17 cellular contexts compared by ENCODE assay signal in genomic region chrX:71671043-71671829, GRCh38. TPM values are rescaled to one million over a fixed set of nuclear protein-coding genes. Genes with fewer than 3 reads are reported as not detected.
DNase-seq lines count a peak whose midpoint lies in the region; ATAC-seq and TF ChIP-seq lines count a peak whose summit lies in the region.
"Had no signal": no experiment of that assay in that cellular context is flagged by ENCODE, and none has a peak within 500 bp of the region (broad histone marks: within the 10 kb centered on the region; RNA-seq: fewer than 3 reads in every experiment).

No MANE protein-coding gene starts in this region.

- H3K18ac ChIP-seq in trophoblast cell (ENCODE audit: low read length) = no peak overlapping the region

- peaks cover 0 to 8% of the 10 kb centered on the region in 2 experiments for H3K4me1 ChIP-seq in trophoblast cell (ENCODE audit: control insufficient read depth in 1 of 2, insufficient read depth in 2 of 2, low read length in 2 of 2)
- no peaks in the 10 kb centered on the region for H3K4me1 ChIP-seq in uterus
- H3K4me1 ChIP-seq: pancreas had no signal

- no peak overlapping the region for H2BK5ac ChIP-seq in trophoblast cell (ENCODE audit: low read depth, low read length, poor library complexity)

- H3K4me3 ChIP-seq in trophoblast cell (ENCODE audit: low read depth, low read length) = no peak overlapping the region
- no peak overlapping the region for H3K4me3 ChIP-seq in uterus
- no peak overlapping the region for H3K4me3 ChIP-seq in H7 (ENCODE audit: insufficient read depth, low read depth, low read length)
- H3K4me3 ChIP-seq: hepatocyte, lung, pancreas had no signal

- intact Hi-C loops in activated T-helper 1 cell treated with anti-CD3 and anti-CD28 coated beads, Interleukin-12 subunit alpha, Interleukin-12 subunit beta, Interleukin-2, Interleukin-4 antibody, amounts not matched to agents 30 ng/mL and 10 ng/mL and 1 ng/mL, durations not matched to agents 14 hours and 24 hours and 36 hours (cut with micrococcal nuclease) = no loop called here
- intact Hi-C loops in uterus (cut with DNase I; ENCODE audit: low total_unique reads) = no loop called here

- H3K14ac ChIP-seq in trophoblast cell (ENCODE audit: low read length) = no peak overlapping the region

- no peak overlapping the region for H3K27ac ChIP-seq in trophoblast cell (ENCODE audit: low read depth, low read length)
- H3K27ac ChIP-seq in uterus = no peak overlapping the region
- H3K27ac ChIP-seq: hepatocyte, pancreas had no signal

- H3K27ac Mint-ChIP-seq in activated T-helper 1 cell treated with anti-CD3 and anti-CD28 coated beads, Interleukin-12 subunit alpha, Interleukin-12 subunit beta, Interleukin-2, Interleukin-4 antibody, amounts not matched to agents 30 ng/mL and 10 ng/mL and 1 ng/mL, durations not matched to agents 14 hours and 24 hours and 36 hours = peak overlapping the region; percentile 51
- no peak overlapping the region for H3K27ac Mint-ChIP-seq in stimulated activated naive B cell treated with anti-CD40 and anti-IgM and Interleukin-4, amounts not matched to agents 10 μg/mL and 1 μg/mL and 100 μg/mL, for 72 hours

- H4K12ac ChIP-seq in trophoblast cell (ENCODE audit: low read depth, low read length) = no peak overlapping the region

- H4K91ac ChIP-seq in trophoblast cell (ENCODE audit: low read depth, low read length) = peak overlapping the region; percentile 24

- peaks cover 5% of the 10 kb centered on the region for H3K27me3 Mint-ChIP-seq in activated T-helper 1 cell treated with anti-CD3 and anti-CD28 coated beads, Interleukin-12 subunit alpha, Interleukin-12 subunit beta, Interleukin-2, Interleukin-4 antibody, amounts not matched to agents 30 ng/mL and 10 ng/mL and 1 ng/mL, durations not matched to agents 14 hours and 24 hours and 36 hours (ENCODE audit: insufficient read depth)
- peaks cover 9 to 10% of the 10 kb centered on the region in 2 donors for H3K27me3 Mint-ChIP-seq in stimulated activated naive B cell treated with anti-CD40 and anti-IgM and Interleukin-4, amounts not matched to agents 10 μg/mL and 1 μg/mL and 100 μg/mL, for 72 hours

- no peak for TF ChIP-seq CTCF in uterus (IDR thresholded peaks at IDR 0.05)

- DNase-seq in activated T-cell treated with anti-CD3 and anti-CD28 coated beads for 48 hours (ENCODE audit: low read depth) (peak; percentile 63), activated T-cell treated with anti-CD3 and anti-CD28 coated beads for 4 hours (no peak), trophoblast cell (no peak), uterus (no peak), SIG-M5 treated with dmso at 0.1 percent for 504 hours (lab: John Stamatoyannopoulos, UW; ENCODE audit: unreplicated experiment) (no peak), H7 (no peak)
- no peak for DNase-seq in activated T-helper 1 cell treated with anti-CD3 and anti-CD28 coated beads, Interleukin-12 subunit alpha, Interleukin-12 subunit beta, Interleukin-2, Interleukin-4 antibody, amounts not matched to agents 30 ng/mL and 10 ng/mL and 1 ng/mL, durations not matched to agents 14 hours and 24 hours and 36 hours (ENCODE audit: low spot score)
- DNase-seq in stimulated activated naive B cell treated with anti-CD40 and anti-IgM and Interleukin-4, amounts not matched to agents 10 μg/mL and 1 μg/mL and 100 μg/mL, for 72 hours = peak; percentile 52
- DNase-seq: NCI-H1417, NCI-H526, pancreas, SHP77 treated with DMSO at 0.1 percent for 48 hours had no signal

- no peak overlapping the region for H3K23ac ChIP-seq in trophoblast cell (ENCODE audit: low read length)

- peaks cover 2% of the 10 kb centered on the region for H3K9me3 ChIP-seq in trophoblast cell (ENCODE audit: insufficient read depth, low read depth, low read length)
- H3K9me3 ChIP-seq in uterus = no peaks in the 10 kb centered on the region
- H3K9me3 ChIP-seq: pancreas had no signal

- no peaks in the 10 kb centered on the region for H3K79me1 ChIP-seq in trophoblast cell (ENCODE audit: low read length)

- H3K36me3 Mint-ChIP-seq in activated T-helper 1 cell treated with anti-CD3 and anti-CD28 coated beads, Interleukin-12 subunit alpha, Interleukin-12 subunit beta, Interleukin-2, Interleukin-4 antibody, amounts not matched to agents 30 ng/mL and 10 ng/mL and 1 ng/mL, durations not matched to agents 14 hours and 24 hours and 36 hours (ENCODE audit: low read depth) = no peaks in the 10 kb centered on the region
- no peaks in the 10 kb centered on the region for H3K36me3 Mint-ChIP-seq in stimulated activated naive B cell treated with anti-CD40 and anti-IgM and Interleukin-4, amounts not matched to agents 10 μg/mL and 1 μg/mL and 100 μg/mL, for 72 hours

- H3K4me2 ChIP-seq in trophoblast cell (ENCODE audit: low read length) = no peak overlapping the region
- H3K4me2 ChIP-seq: hepatocyte had no signal

- H3K4ac ChIP-seq in trophoblast cell (ENCODE audit: low read depth, low read length) = no peak overlapping the region

- peaks cover 18% of the 10 kb centered on the region for H3K4me1 Mint-ChIP-seq in activated T-helper 1 cell treated with anti-CD3 and anti-CD28 coated beads, Interleukin-12 subunit alpha, Interleukin-12 subunit beta, Interleukin-2, Interleukin-4 antibody, amounts not matched to agents 30 ng/mL and 10 ng/mL and 1 ng/mL, durations not matched to agents 14 hours and 24 hours and 36 hours (ENCODE audit: low read depth)
- peaks cover 13 to 21% of the 10 kb centered on the region in 2 donors for H3K4me1 Mint-ChIP-seq in stimulated activated naive B cell treated with anti-CD40 and anti-IgM and Interleukin-4, amounts not matched to agents 10 μg/mL and 1 μg/mL and 100 μg/mL, for 72 hours

- H3K27me3 ChIP-seq in trophoblast cell (ENCODE audit: insufficient read depth, low read length) (no peaks in the 10 kb centered on the region), uterus (no peaks in the 10 kb centered on the region), H7 (ENCODE audit: control insufficient read depth, insufficient read depth, low read length) (no peaks in the 10 kb centered on the region)
- H3K27me3 ChIP-seq: hepatocyte, pancreas had no signal

- H3K4me3 Mint-ChIP-seq in activated T-helper 1 cell treated with anti-CD3 and anti-CD28 coated beads, Interleukin-12 subunit alpha, Interleukin-12 subunit beta, Interleukin-2, Interleukin-4 antibody, amounts not matched to agents 30 ng/mL and 10 ng/mL and 1 ng/mL, durations not matched to agents 14 hours and 24 hours and 36 hours = no peak overlapping the region
- H3K4me3 Mint-ChIP-seq in stimulated activated naive B cell treated with anti-CD40 and anti-IgM and Interleukin-4, amounts not matched to agents 10 μg/mL and 1 μg/mL and 100 μg/mL, for 72 hours = no peak overlapping the region

- H3K9ac ChIP-seq in trophoblast cell (ENCODE audit: low read length) = no peak overlapping the region

- peak; percentile 67 to 76 for ATAC-seq in stimulated activated naive B cell treated with anti-CD40 and anti-IgM and Interleukin-4, amounts not matched to agents 10 μg/mL and 1 μg/mL and 100 μg/mL, for 72 hours (replicated peaks)
- ATAC-seq: pancreas had no signal

- no CpG with 5 or more reads among the region's 14 CpGs for WGBS in trophoblast cell (ENCODE audit: extremely low coverage, insufficient coverage, insufficient read length)

- no peak overlapping the region for H4K8ac ChIP-seq in trophoblast cell (ENCODE audit: low read depth, low read length)

- no peak overlapping the region for H2BK12ac ChIP-seq in trophoblast cell (ENCODE audit: low read length)

- no peak overlapping the region for H2AK5ac ChIP-seq in trophoblast cell (ENCODE audit: low read length)

- no peak overlapping the region for H2BK120ac ChIP-seq in trophoblast cell (ENCODE audit: insufficient read depth, low read length, poor library complexity)

- H2AFZ ChIP-seq in trophoblast cell (ENCODE audit: insufficient read depth, low read length, poor library complexity) = no peak overlapping the region
- H2AFZ ChIP-seq: hepatocyte had no signal

- H3K36me3 ChIP-seq in trophoblast cell (ENCODE audit: control insufficient read depth in 1 of 2, insufficient read depth in 2 of 2, low read length in 2 of 2) (no peaks in the 10 kb centered on the region), uterus (no peaks in the 10 kb centered on the region), H7 (replicated peaks; ENCODE audit: control insufficient read depth, insufficient read depth, low read length) (no peaks in the 10 kb centered on the region)
- H3K36me3 ChIP-seq: pancreas had no signal

- no peak for TF ChIP-seq POLR2A in uterus (IDR thresholded peaks at IDR 0.05)

- H3K79me2 ChIP-seq in trophoblast cell (ENCODE audit: control insufficient read depth, insufficient read depth, low read length, poor library complexity) = no peaks in the 10 kb centered on the region
- H3K79me2 ChIP-seq: hepatocyte had no signal

- H3K9me3 Mint-ChIP-seq in activated T-helper 1 cell treated with anti-CD3 and anti-CD28 coated beads, Interleukin-12 subunit alpha, Interleukin-12 subunit beta, Interleukin-2, Interleukin-4 antibody, amounts not matched to agents 30 ng/mL and 10 ng/mL and 1 ng/mL, durations not matched to agents 14 hours and 24 hours and 36 hours = no peaks in the 10 kb centered on the region
- no peaks in the 10 kb centered on the region for H3K9me3 Mint-ChIP-seq in stimulated activated naive B cell treated with anti-CD40 and anti-IgM and Interleukin-4, amounts not matched to agents 10 μg/mL and 1 μg/mL and 100 μg/mL, for 72 hours

RNA-seq across cellular contexts. Expression of gene CXorf49, which starts 46.8 kb away (rescaled TPM):
- total RNA-seq in activated T-helper 1 cell treated with anti-CD3 and anti-CD28 coated beads, Interleukin-12 subunit alpha, Interleukin-12 subunit beta, Interleukin-2, Interleukin-4 antibody, amounts not matched to agents 30 ng/mL and 10 ng/mL and 1 ng/mL, durations not matched to agents 14 hours and 24 hours and 36 hours = not detected in 2 replicates
- 0.16 TPM in 1 of 2 replicates, not detected in the other for polyA plus RNA-seq in trophoblast cell (2013)
- total RNA-seq in uterus = not detected
- not detected in 2 replicates for total RNA-seq in H7 (2014; rRNA removed; shearing (Covaris generic))
- total RNA-seq: H4, hepatocyte, lung, pancreas, ureter had no signal
- polyA plus RNA-seq: AG04450, lung, pancreas had no signal

RNA-seq across cellular contexts. Expression of gene CXCR3, which starts 52.9 kb away (rescaled TPM):
- 53.9 and 55.4 TPM in 2 replicates for total RNA-seq in activated T-helper 1 cell treated with anti-CD3 and anti-CD28 coated beads, Interleukin-12 subunit alpha, Interleukin-12 subunit beta, Interleukin-2, Interleukin-4 antibody, amounts not matched to agents 30 ng/mL and 10 ng/mL and 1 ng/mL, durations not matched to agents 14 hours and 24 hours and 36 hours
- polyA plus RNA-seq in trophoblast cell (2013) = not detected in 2 replicates
- total RNA-seq in uterus = under 1 TPM in 1 of 4 donors, not detected in 3; 0.28 TPM
- not detected in 2 replicates for total RNA-seq in H7 (2014; rRNA removed; shearing (Covaris generic))
- total RNA-seq: H4, hepatocyte had no signal
- polyA plus RNA-seq: AG04450, hepatocyte had no signal

Comparison
In these comparisons a context has a peak if more than half of its experiments do, and no peak if none do; other contexts are left out.
1. DNase-seq: peak in activated T-cell treated with anti-CD3 and anti-CD28 coated beads for 48 hours (single experiment) and stimulated activated naive B cell treated with anti-CD40 and anti-IgM and Interleukin-4, amounts not matched to agents 10 μg/mL and 1 μg/mL and 100 μg/mL, for 72 hours (single experiment); none in activated T-cell treated with anti-CD3 and anti-CD28 coated beads for 4 hours (single experiment), activated T-helper 1 cell treated with anti-CD3 and anti-CD28 coated beads, Interleukin-12 subunit alpha, Interleukin-12 subunit beta, Interleukin-2, Interleukin-4 antibody, amounts not matched to agents 30 ng/mL and 10 ng/mL and 1 ng/mL, durations not matched to agents 14 hours and 24 hours and 36 hours (single experiment), trophoblast cell (0 of 2), uterus (0 of 2), SIG-M5 treated with dmso at 0.1 percent for 504 hours (single experiment) and H7 (single experiment).
2. RNA of gene CXCR3, which starts 52.9 kb away (total RNA-seq): 53.9 to 55.4 TPM in activated T-helper 1 cell treated with anti-CD3 and anti-CD28 coated beads, Interleukin-12 subunit alpha, Interleukin-12 subunit beta, Interleukin-2, Interleukin-4 antibody, amounts not matched to agents 30 ng/mL and 10 ng/mL and 1 ng/mL, durations not matched to agents 14 hours and 24 hours and 36 hours; 0.28 TPM in uterus and not detected in H7; every median in the first group is over 10 times any median in the second.